29 cellular contexts compared by ENCODE assay signal in genomic region chr5:14292766-14293165, GRCh38.
DNase-seq lines count a peak whose midpoint lies in the region; ATAC-seq and TF ChIP-seq lines count a peak whose summit lies in the region.
"Had no signal": no experiment of that assay in that cellular context is flagged by ENCODE, and none has a peak within 500 bp of the region (broad histone marks: within the 10 kb centered on the region; RNA-seq: fewer than 3 reads in every experiment).

No MANE protein-coding gene starts in this region.

- peaks cover 8% of the 10 kb centered on the region; the same call in 1 of the 2 replicates for H3K4me1 ChIP-seq in GM23338 (ENCODE audit: insufficient read depth)
- H3K4me1 ChIP-seq in gastrocnemius medialis = peaks cover 42 to 43% of the 10 kb centered on the region in 2 donors
- H3K4me1 ChIP-seq in osteoblast (ENCODE audit: insufficient read depth, low read length) = peaks cover 9% of the 10 kb centered on the region
- no peaks in the 10 kb centered on the region for H3K4me1 ChIP-seq in mesendoderm (ENCODE audit: control insufficient read depth, low read depth, low read length)
- H3K4me1 ChIP-seq: Caco-2 had no signal

- no peak overlapping the region for H4K8ac ChIP-seq in mesendoderm (ENCODE audit: low read depth, low read length)

- CTCF ChIA-PET in MCF 10A (lab: Yijun Ruan, JAX) = interaction anchor here (0.5 kb wide), 1 partner anchor 628 kb away, joined by 3 read pairs; no protein-coding TSS in a partner anchor

- H3K79me1 ChIP-seq in mesendoderm (ENCODE audit: low read length) = peaks cover 10% of the 10 kb centered on the region

- POLR2A ChIA-PET in MCF 10A (lab: Yijun Ruan, JAX) = interaction anchor here (0.5 kb wide), 1 partner anchor 144 kb away, joined by 3 read pairs; no protein-coding TSS in a partner anchor

- no peak overlapping the region for H2BK120ac ChIP-seq in mesendoderm (ENCODE audit: low read depth, low read length)

- H2AK5ac ChIP-seq in mesendoderm (ENCODE audit: low read length) = no peak overlapping the region

- H3K4me1 Mint-ChIP-seq in GM23338 (peaks cover 8% of the 10 kb centered on the region; the same call in 2 of the 3 replicates), MCF 10A (ENCODE audit: insufficient read depth, unreplicated experiment) (peaks cover 11% of the 10 kb centered on the region)
- H3K4me1 Mint-ChIP-seq: activated CD8-positive, alpha-beta memory T cell treated with anti-CD3 and anti-CD28 coated beads, Interleukin-2, amount 10 ng/mL, durations not matched to agents 7 days and 5 days; naive thymus-derived CD8-positive, alpha-beta T cell; stimulated activated naive CD8-positive, alpha-beta T cell treated with anti-CD3 and anti-CD28 coated beads, Interleukin-15, amount 100 ng/mL, for 72 hours had no signal

- H3K18ac ChIP-seq in mesendoderm (ENCODE audit: low read length) = no peak overlapping the region

- BruUV-seq in MCF 10A (replicated peaks; lab: Mats Ljungman, UMichigan) = no TSS peak

- DNase-seq in GM23338 (ENCODE audit: low spot score) (no peak), SK-MEL-5 (ENCODE audit: low read depth, low spot score) (peak; percentile 53), globus pallidus (ENCODE audit: low spot score) (peak; percentile 31), gastrocnemius medialis (no peak), osteoblast (ENCODE audit: insufficient read length, low spot score, missing footprints) (no peak), MCF 10A (ENCODE audit: unreplicated experiment) (no peak), mesendoderm (no peak)
- DNase-seq: activated CD4-positive, alpha-beta T cell treated with anti-CD3 and anti-CD28 coated beads, Interleukin-2, amount 50 U/mL, for 4 hours; activated CD8-positive, alpha-beta memory T cell treated with anti-CD3 and anti-CD28 coated beads, Interleukin-2, amount 10 ng/mL, durations not matched to agents 7 days and 5 days; activated gamma-delta T cell treated with Interleukin-2 at 50 U/mL for 16 hours; activated T-cell treated with anti-CD3 and anti-CD28 coated beads, Interleukin-2, amount 50 U/mL, for 4 hours; Caco-2; DMS53; HCEC 1CT; kidney; naive thymus-derived CD8-positive, alpha-beta T cell; NCI-H1048; NCI-H1694; occipital lobe; retina; spleen; stimulated activated CD4-positive, alpha-beta T cell treated with anti-CD3 and anti-CD28 coated beads, Interleukin-2, amount 100 ng/mL, for 24 hours; stimulated activated naive CD8-positive, alpha-beta T cell treated with anti-CD3 and anti-CD28 coated beads, Interleukin-15, amount 100 ng/mL, for 72 hours had no signal

- ATAC-seq in GM23338 (no peak), gastrocnemius medialis (peak in 1 of 2 donors; percentile 45)
- ATAC-seq: activated CD4-positive, CD25-positive, alpha-beta regulatory T cell treated with anti-CD3 and anti-CD28 coated beads, Interleukin-2, amount 50 U/mL, for 24 hours; activated CD8-positive, alpha-beta memory T cell treated with anti-CD3 and anti-CD28 coated beads, Interleukin-2, amount 10 ng/mL, durations not matched to agents 7 days and 5 days; activated T-cell treated with anti-CD3 and anti-CD28 coated beads, Interleukin-2, amount 50 U/mL, for 4 hours; naive thymus-derived CD8-positive, alpha-beta T cell; stimulated activated naive CD8-positive, alpha-beta T cell treated with anti-CD3 and anti-CD28 coated beads, Interleukin-15, amount 100 ng/mL, for 72 hours had no signal

- H3K27ac Mint-ChIP-seq in GM23338 (no peak overlapping the region), MCF 10A (ENCODE audit: low read depth, unreplicated experiment) (no peak overlapping the region)
- H3K27ac Mint-ChIP-seq: activated CD8-positive, alpha-beta memory T cell treated with anti-CD3 and anti-CD28 coated beads, Interleukin-2, amount 10 ng/mL, durations not matched to agents 7 days and 5 days; naive thymus-derived CD8-positive, alpha-beta T cell; stimulated activated naive CD8-positive, alpha-beta T cell treated with anti-CD3 and anti-CD28 coated beads, Interleukin-15, amount 100 ng/mL, for 72 hours had no signal

- H3K36me3 ChIP-seq in GM23338 (ENCODE audit: insufficient read depth) (peaks cover 9% of the 10 kb centered on the region; the same call in 1 of the 2 replicates), gastrocnemius medialis (no peaks in the 10 kb centered on the region), osteoblast (ENCODE audit: insufficient read depth, low read length) (peaks cover 74% of the 10 kb centered on the region), mesendoderm (ENCODE audit: control insufficient read depth, insufficient read depth, low read length) (peaks cover 2% of the 10 kb centered on the region)

- TF ChIP-seq CTCF in GM23338 (conservative IDR thresholded peaks at IDR 0.05; ENCODE audit: low read depth in 2 of 2) = no peak
- TF ChIP-seq CTCF in gastrocnemius medialis (IDR thresholded peaks at IDR 0.05 in 4 of 5, conservative IDR thresholded peaks at IDR 0.05 in 1 of 5) = no peak
- TF ChIP-seq CTCF in osteoblast (IDR thresholded peaks at IDR 0.05; ENCODE audit: extremely low read depth, low read depth, low read length) = no peak
- no peak for TF ChIP-seq CTCF in MCF 10A (IDR thresholded peaks at IDR 0.05; ENCODE audit: unreplicated experiment)

- no peak overlapping the region for H3K9ac ChIP-seq in mesendoderm (ENCODE audit: low read length)

- no peaks in the 10 kb centered on the region for H3K9me3 ChIP-seq in gastrocnemius medialis
- no peaks in the 10 kb centered on the region for H3K9me3 ChIP-seq in osteoblast (ENCODE audit: low read depth, low read length)
- H3K9me3 ChIP-seq: Caco-2, heart right ventricle, spleen, thoracic aorta had no signal

- in situ Hi-C loops in SK-MEL-5 (cut with HindIII; ENCODE audit: low pct_unique_long_range_greater_than_20kb, low sequenced_read_pairs) (loop anchor here (25.0 kb wide), 1 partner anchor 305 kb away; no protein-coding TSS in a partner anchor), gastrocnemius medialis (cut with MboI; ENCODE audit: low sequenced_read_pairs in 4 of 4) (loop anchor here in 1 of 4 donors (25.0 kb wide), 1 partner anchor 305 kb away; no protein-coding TSS in a partner anchor)

- peaks cover 7% of the 10 kb centered on the region; the same call in 1 of the 2 replicates for H3K79me2 ChIP-seq in GM23338 (replicated peaks; ENCODE audit: insufficient read depth)
- peaks cover 89% of the 10 kb centered on the region for H3K79me2 ChIP-seq in osteoblast (ENCODE audit: insufficient read depth, low read length)
- peaks cover 3% of the 10 kb centered on the region for H3K79me2 ChIP-seq in mesendoderm (ENCODE audit: control insufficient read depth, insufficient read depth, low read length)

- H2AFZ ChIP-seq in GM23338 = no peak overlapping the region
- H2AFZ ChIP-seq in osteoblast (ENCODE audit: low read length) = no peak overlapping the region

- H3K4me2 ChIP-seq in GM23338 (no peak overlapping the region), osteoblast (ENCODE audit: insufficient read depth, low read length) (no peak overlapping the region), mesendoderm (ENCODE audit: low read length) (no peak overlapping the region)

- H3K56ac ChIP-seq in mesendoderm (ENCODE audit: low read length) = no peak overlapping the region

- no peak overlapping the region for H3K4me3 ChIP-seq in GM23338
- H3K4me3 ChIP-seq in gastrocnemius medialis = no peak overlapping the region
- H3K4me3 ChIP-seq in osteoblast (ENCODE audit: insufficient read depth, low read length) = no peak overlapping the region
- no peak overlapping the region for H3K4me3 ChIP-seq in mesendoderm (ENCODE audit: low read length)
- H3K4me3 ChIP-seq: heart right ventricle, SK-N-MC, spleen, thoracic aorta had no signal

- no peaks in the 10 kb centered on the region for H3F3A ChIP-seq in GM23338 (replicated peaks; ENCODE audit: low read depth)

- no peak for TF ChIP-seq POLR2A in gastrocnemius medialis (IDR thresholded peaks at IDR 0.05)

- H3K27me3 Mint-ChIP-seq in GM23338 (ENCODE audit: insufficient read depth, low read depth, poor library complexity) (peaks cover 15% of the 10 kb centered on the region), MCF 10A (ENCODE audit: insufficient read depth, unreplicated experiment) (no peaks in the 10 kb centered on the region)
- H3K27me3 Mint-ChIP-seq: activated CD8-positive, alpha-beta memory T cell treated with anti-CD3 and anti-CD28 coated beads, Interleukin-2, amount 10 ng/mL, durations not matched to agents 7 days and 5 days; central memory CD8-positive, alpha-beta T cell; naive thymus-derived CD8-positive, alpha-beta T cell; stimulated activated naive CD8-positive, alpha-beta T cell treated with anti-CD3 and anti-CD28 coated beads, Interleukin-15, amount 100 ng/mL, for 72 hours had no signal

- H2BK15ac ChIP-seq in mesendoderm (replicated peaks; ENCODE audit: low read depth) = no peak overlapping the region

- H3K23ac ChIP-seq in mesendoderm (ENCODE audit: low read length) = no peak overlapping the region

- H2BK5ac ChIP-seq in mesendoderm (ENCODE audit: low read length) = no peak overlapping the region

- H3K9me3 Mint-ChIP-seq in GM23338 (no peaks in the 10 kb centered on the region), MCF 10A (ENCODE audit: unreplicated experiment) (no peaks in the 10 kb centered on the region)
- H3K9me3 Mint-ChIP-seq: activated T-cell treated with anti-CD3 and anti-CD28 coated beads, Interleukin-2, amount 50 U/mL, for 4 hours; central memory CD8-positive, alpha-beta T cell; naive thymus-derived CD8-positive, alpha-beta T cell; stimulated activated naive CD8-positive, alpha-beta T cell treated with anti-CD3 and anti-CD28 coated beads, Interleukin-15, amount 100 ng/mL, for 72 hours had no signal

- H3K27me3 ChIP-seq in GM23338 (ENCODE audit: insufficient read depth) = no peaks in the 10 kb centered on the region
- no peaks in the 10 kb centered on the region for H3K27me3 ChIP-seq in gastrocnemius medialis
- no peaks in the 10 kb centered on the region for H3K27me3 ChIP-seq in osteoblast (ENCODE audit: insufficient read depth, low read length)
- no peaks in the 10 kb centered on the region for H3K27me3 ChIP-seq in mesendoderm (ENCODE audit: insufficient read depth, low read length, poor library complexity)
- H3K27me3 ChIP-seq: heart right ventricle, spleen had no signal

- H3K36me3 Mint-ChIP-seq in GM23338 (ENCODE audit: low read depth) (peaks cover 27% of the 10 kb centered on the region; the same call in 2 of the 3 replicates), MCF 10A (ENCODE audit: insufficient read depth, unreplicated experiment) (peaks cover 49% of the 10 kb centered on the region)
- H3K36me3 Mint-ChIP-seq: activated CD8-positive, alpha-beta memory T cell treated with anti-CD3 and anti-CD28 coated beads, Interleukin-2, amount 10 ng/mL, durations not matched to agents 7 days and 5 days; naive thymus-derived CD8-positive, alpha-beta T cell had no signal

- H4K20me1 ChIP-seq in GM23338 (replicated peaks; ENCODE audit: insufficient read depth) = peaks cover 3% of the 10 kb centered on the region; the same call in 1 of the 2 replicates
- H4K20me1 ChIP-seq in osteoblast (ENCODE audit: insufficient read depth, low read length) = peaks cover 14% of the 10 kb centered on the region

- H3K27ac ChIP-seq in GM23338 (ENCODE audit: low read depth) = 0 out of 2 replicates have a peak overlapping the region, but pooled peaks have one; percentile 32
- H3K27ac ChIP-seq in gastrocnemius medialis = peak overlapping the region; percentile 6 to 52 (median 34)
- H3K27ac ChIP-seq in osteoblast (ENCODE audit: low read depth, low read length) = no peak overlapping the region
- H3K27ac ChIP-seq in mesendoderm (ENCODE audit: low read depth, low read length) = no peak overlapping the region
- H3K27ac ChIP-seq: C4-2B, SK-N-MC, spleen, thoracic aorta had no signal

- no CpG with 5 or more reads among the region's 6 CpGs for WGBS in mesendoderm (ENCODE audit: extremely low coverage, insufficient coverage, low lambda C conversion rate)

- intact Hi-C loops in gastrocnemius medialis (cut with DNase I; ENCODE audit: low total_unique reads) (no loop called here), MCF 10A (cut with micrococcal nuclease) (no loop called here)

- no peaks in the 10 kb centered on the region for H3K9me2 ChIP-seq in GM23338 (ENCODE audit: insufficient read depth)

- no peak overlapping the region for H4K5ac ChIP-seq in mesendoderm (ENCODE audit: low read length)

- H3K4me3 Mint-ChIP-seq in GM23338 = no peak overlapping the region
- no peak overlapping the region for H3K4me3 Mint-ChIP-seq in MCF 10A (ENCODE audit: unreplicated experiment)
- H3K4me3 Mint-ChIP-seq: activated CD8-positive, alpha-beta memory T cell treated with anti-CD3 and anti-CD28 coated beads, Interleukin-2, amount 10 ng/mL, durations not matched to agents 7 days and 5 days; activated T-cell treated with anti-CD3 and anti-CD28 coated beads, Interleukin-2, amount 50 U/mL, for 4 hours; central memory CD8-positive, alpha-beta T cell; naive thymus-derived CD8-positive, alpha-beta T cell; stimulated activated naive CD8-positive, alpha-beta T cell treated with anti-CD3 and anti-CD28 coated beads, Interleukin-15, amount 100 ng/mL, for 72 hours had no signal

- H3K4ac ChIP-seq in mesendoderm (ENCODE audit: low read depth, low read length) = no peak overlapping the region

Comparison
In these comparisons a context has a peak if more than half of its experiments do, and no peak if none do; other contexts are left out.
1. DNase-seq: peak in SK-MEL-5 (single experiment) and globus pallidus (single experiment); none in GM23338 (single experiment), gastrocnemius medialis (0 of 2), osteoblast (single experiment), MCF 10A (single experiment) and mesendoderm (single experiment).
2. H3K27ac ChIP-seq: peak in GM23338 (single experiment) and gastrocnemius medialis (4 of 4); none in osteoblast (single experiment) and mesendoderm (single experiment).